Comparison of ENCODE assay signal across 18 cellular contexts in genomic region chr2:124318913-124319312, GRCh38.
"Had no signal": no experiment of that assay in that cellular context is flagged by ENCODE, and none has a peak within 500 bp of the region (broad histone marks: within the 10 kb centered on the region; RNA-seq: fewer than 3 reads in every experiment).

No MANE protein-coding gene starts in this region.

- H3K36me3 Mint-ChIP-seq: natural killer cell treated with Interleukin-12 subunit alpha and Interleukin-12 subunit beta and Interleukin-15 and Interleukin-18, amount 100 ng/mL, for 72 hours; stimulated activated naive B cell treated with anti-CD40 and anti-IgM and Interleukin-4, amounts not matched to agents 10 μg/mL and 1 μg/mL and 100 μg/mL, for 72 hours had no signal

- H3K27me3 ChIP-seq: adrenal gland, cardiac muscle cell, gastroesophageal sphincter, heart right ventricle, thyroid gland had no signal

- DNase-seq: activated CD4-positive, alpha-beta T cell treated with anti-CD3 and anti-CD28 coated beads, Interleukin-2, amount 50 U/mL, for 48 hours; activated effector memory CD4-positive, alpha-beta T cell treated with Interleukin-2 at 50 U/mL for 16 hours; activated naive CD4-positive, alpha-beta T cell treated with anti-CD3 and anti-CD28 coated beads, Interleukin-2, amount 50 U/mL, for 16 hours; activated T-cell treated with anti-CD3 and anti-CD28 coated beads, Interleukin-2, amount 50 U/mL, for 1 hour; adrenal gland; endodermal cell; heart right ventricle; mesendoderm; posterior cingulate gyrus; stimulated activated CD4-positive, alpha-beta T cell treated with anti-CD3 and anti-CD28 coated beads, Interleukin-15, amount 100 ng/mL, for 24 hours; stimulated activated CD4-positive, alpha-beta T cell treated with anti-CD3 and anti-CD28 coated beads, Interleukin-4, amount 100 ng/mL, for 1 hour; stimulated activated naive B cell treated with anti-CD40 and anti-IgM and Interleukin-4, amounts not matched to agents 10 μg/mL and 1 μg/mL and 100 μg/mL, for 72 hours; WERI-Rb-1 had no signal

- ATAC-seq: gastroesophageal sphincter; heart right ventricle; natural killer cell treated with Interleukin-12 subunit alpha and Interleukin-12 subunit beta and Interleukin-15 and Interleukin-18, amount 100 ng/mL, for 72 hours; stimulated activated naive B cell treated with anti-CD40 and anti-IgM and Interleukin-4, amounts not matched to agents 10 μg/mL and 1 μg/mL and 100 μg/mL, for 72 hours had no signal

- H3K36me3 ChIP-seq: adrenal gland, cardiac muscle cell, gastroesophageal sphincter, heart right ventricle, thyroid gland, WERI-Rb-1 had no signal

- H3K9me3 Mint-ChIP-seq: endodermal cell had no signal

- H3K27me3 Mint-ChIP-seq: natural killer cell treated with Interleukin-12 subunit alpha and Interleukin-12 subunit beta and Interleukin-15 and Interleukin-18, amount 100 ng/mL, for 72 hours; stimulated activated naive B cell treated with anti-CD40 and anti-IgM and Interleukin-4, amounts not matched to agents 10 μg/mL and 1 μg/mL and 100 μg/mL, for 72 hours had no signal

- H3K27ac Mint-ChIP-seq: endodermal cell; natural killer cell treated with Interleukin-12 subunit alpha and Interleukin-12 subunit beta and Interleukin-15 and Interleukin-18, amount 100 ng/mL, for 72 hours; stimulated activated naive B cell treated with anti-CD40 and anti-IgM and Interleukin-4, amounts not matched to agents 10 μg/mL and 1 μg/mL and 100 μg/mL, for 72 hours had no signal

- H3K27ac ChIP-seq: adrenal gland, cardiac muscle cell, gastroesophageal sphincter, heart right ventricle, skin epidermis, thyroid gland, WERI-Rb-1 had no signal

- H3K4me1 Mint-ChIP-seq: stimulated activated naive B cell treated with anti-CD40 and anti-IgM and Interleukin-4, amounts not matched to agents 10 μg/mL and 1 μg/mL and 100 μg/mL, for 72 hours had no signal

- H3K4me1 ChIP-seq: adrenal gland, heart right ventricle, thyroid gland had no signal

- H3K4me3 ChIP-seq: adrenal gland, cardiac muscle cell, gastroesophageal sphincter, heart right ventricle, skin epidermis, thyroid gland had no signal

- H3K9me3 ChIP-seq: adrenal gland, gastroesophageal sphincter, heart right ventricle, thyroid gland had no signal

- H3K4me3 Mint-ChIP-seq: endodermal cell; natural killer cell treated with Interleukin-12 subunit alpha and Interleukin-12 subunit beta and Interleukin-15 and Interleukin-18, amount 100 ng/mL, for 72 hours; stimulated activated naive B cell treated with anti-CD40 and anti-IgM and Interleukin-4, amounts not matched to agents 10 μg/mL and 1 μg/mL and 100 μg/mL, for 72 hours had no signal
